ENCODE assay signal across 1 cellular context in the genomic region with DNA sequence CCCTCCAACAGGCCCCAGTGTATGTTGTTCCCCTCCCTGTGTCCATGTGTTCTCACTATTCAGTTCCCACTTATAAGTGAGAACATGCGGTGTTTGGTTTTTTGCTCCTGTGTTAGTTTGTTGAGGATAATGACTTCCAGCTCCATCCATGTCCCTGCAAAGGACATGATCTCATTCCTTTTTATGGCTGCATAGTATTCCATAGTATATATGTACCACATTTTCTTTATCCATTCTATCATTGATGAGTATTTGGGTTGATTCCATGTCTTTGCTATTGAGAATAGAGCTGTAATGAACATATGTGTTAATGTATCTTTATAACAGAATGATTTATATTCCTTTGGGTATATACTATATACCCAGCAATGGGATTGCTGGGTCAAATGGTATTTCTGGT. TPM values are rescaled to one million over a fixed set of nuclear protein-coding genes. Genes with fewer than 3 reads are reported as not detected.
"Had no signal": no experiment of that assay in that cellular context is flagged by ENCODE, and none has a peak within 500 bp of the region (broad histone marks: within the 10 kb centered on the region; RNA-seq: fewer than 3 reads in every experiment).

No MANE protein-coding gene starts in this region.

RNA-seq across cellular contexts. Expression of a gene that starts 16.1 kb away (rescaled TPM):
- total RNA-seq: vagina had no signal
